ENCODE assay signal across 8 cellular contexts in genomic region chr2:9423922-9424272, GRCh38. TPM values are rescaled to one million over a fixed set of nuclear protein-coding genes. Genes with fewer than 3 reads are reported as not detected.
DNase-seq lines count a peak whose midpoint lies in the region; ATAC-seq and TF ChIP-seq lines count a peak whose summit lies in the region.

No MANE protein-coding gene starts in this region.

- H3K27me3 Mint-ChIP-seq in neural progenitor cell (ENCODE audit: insufficient read depth, low read depth) (peaks cover 4% of the 10 kb centered on the region), type B pancreatic cell (no peaks in the 10 kb centered on the region)

- H3K36me3 ChIP-seq in SK-N-MC (ENCODE audit: insufficient read depth, low read length) (peaks cover under 1% of the 10 kb centered on the region; the same call in 1 of the 2 replicates), endocrine pancreas (ENCODE audit: control insufficient read depth, insufficient read depth, low read length) (no peaks in the 10 kb centered on the region), neural progenitor cell (no peaks in the 10 kb centered on the region)

- H3K27ac Mint-ChIP-seq in neural progenitor cell (no peak overlapping the region), type B pancreatic cell (no peak overlapping the region)

- peaks cover 5% of the 10 kb centered on the region for H3F3A ChIP-seq in neural progenitor cell (ENCODE audit: low read depth)

- peak overlapping the region; percentile 86 for H3K4me2 ChIP-seq in neural progenitor cell

- H4K20me1 ChIP-seq in neural progenitor cell (ENCODE audit: low read depth) = peaks cover 12% of the 10 kb centered on the region

- no peak overlapping the region for H3K4me3 Mint-ChIP-seq in neural progenitor cell
- H3K4me3 Mint-ChIP-seq in type B pancreatic cell = no peak overlapping the region

- TF ChIP-seq CTCF in neural progenitor cell (IDR thresholded peaks at IDR 0.05) (no peak), type B pancreatic cell (conservative IDR thresholded peaks at IDR 0.05) (no peak)

- peak; percentile 1 for ATAC-seq in HG02678 (IDR thresholded peaks at IDR 0.05; ENCODE audit: unreplicated experiment)
- ATAC-seq in GM19328 (IDR thresholded peaks at IDR 0.05; ENCODE audit: unreplicated experiment) = no peak

- H3K79me2 ChIP-seq in neural progenitor cell (ENCODE audit: low read depth) = peaks cover 56% of the 10 kb centered on the region

- H3K36me3 Mint-ChIP-seq in neural progenitor cell (peaks cover 2% of the 10 kb centered on the region), type B pancreatic cell (no peaks in the 10 kb centered on the region)

- H3K9me3 Mint-ChIP-seq in neural progenitor cell (no peaks in the 10 kb centered on the region), type B pancreatic cell (no peaks in the 10 kb centered on the region)

- H3K4me1 ChIP-seq in endocrine pancreas (ENCODE audit: control insufficient read depth, insufficient read depth, low read length) = peaks cover 5% of the 10 kb centered on the region
- H3K4me1 ChIP-seq in neural progenitor cell = peaks cover 11% of the 10 kb centered on the region

- H3K27me3 ChIP-seq in endocrine pancreas (ENCODE audit: control insufficient read depth, insufficient read depth, low read length) = no peaks in the 10 kb centered on the region
- no peaks in the 10 kb centered on the region for H3K27me3 ChIP-seq in neural progenitor cell

- peak; percentile 56 for DNase-seq in NCI-H2227 (lab: John Stamatoyannopoulos, UW; ENCODE audit: unreplicated experiment)
- no peak for DNase-seq in NCI-H2227 treated with DMSO at 0.1 percent for 48 hours (lab: John Stamatoyannopoulos, UW)
- no peak for DNase-seq in SK-N-MC (ENCODE audit: low read depth, low spot score)
- no peak for DNase-seq in neural progenitor cell (ENCODE audit: low spot score)
- DNase-seq in type B pancreatic cell (ENCODE audit: extremely low spot score, unreplicated experiment) = no peak

- H3K27ac ChIP-seq in SK-N-MC (peak overlapping the region; percentile 66; the same call in 1 of the 2 replicates), neural progenitor cell (peak overlapping the region; percentile 79)

- H3K4me3 ChIP-seq in SK-N-MC (peak overlapping the region; percentile 99), endocrine pancreas (ENCODE audit: control insufficient read depth, insufficient read depth, low read length) (peak overlapping the region; percentile 91), neural progenitor cell (peak overlapping the region; percentile 73)

- peaks cover 14% of the 10 kb centered on the region for H3K4me1 Mint-ChIP-seq in neural progenitor cell
- H3K4me1 Mint-ChIP-seq in type B pancreatic cell (ENCODE audit: unreplicated experiment) = peaks cover 19% of the 10 kb centered on the region

- peak overlapping the region; percentile 97 for H3K9ac ChIP-seq in SK-N-MC (ENCODE audit: insufficient read length)
- peak overlapping the region; percentile 92 for H3K9ac ChIP-seq in endocrine pancreas (ENCODE audit: control insufficient read depth, insufficient read depth, low read length)
- peak overlapping the region; percentile 86 for H3K9ac ChIP-seq in neural progenitor cell

- H2AFZ ChIP-seq in neural progenitor cell (replicated peaks) = peak overlapping the region; percentile 80

- H3K9me3 ChIP-seq in SK-N-MC (ENCODE audit: low read depth, low read length) (no peaks in the 10 kb centered on the region), endocrine pancreas (ENCODE audit: control insufficient read depth, low read length) (no peaks in the 10 kb centered on the region), neural progenitor cell (ENCODE audit: low read depth) (no peaks in the 10 kb centered on the region)

RNA-seq across cellular contexts. Expression of gene CPSF3, which starts 0.4 kb away (rescaled TPM):
- total RNA-seq in neural progenitor cell (ENCODE audit: low replicate concordance) = 129 and 199 TPM in 2 replicates
- total RNA-seq in type B pancreatic cell (ENCODE audit: low replicate concordance) = 38.9 and 60.6 TPM in 2 replicates

RNA-seq across cellular contexts. Expression of gene ITGB1BP1, which starts 0.6 kb away (rescaled TPM):
- 14.6 and 17.3 TPM in 2 replicates for total RNA-seq in neural progenitor cell (ENCODE audit: low replicate concordance)
- 57.2 and 79.0 TPM in 2 replicates for total RNA-seq in type B pancreatic cell (ENCODE audit: low replicate concordance)

RNA-seq across cellular contexts. Expression of gene IAH1, which starts 50.5 kb away (rescaled TPM):
- total RNA-seq in neural progenitor cell (ENCODE audit: low replicate concordance) (22.4 and 45.6 TPM in 2 replicates), type B pancreatic cell (ENCODE audit: low replicate concordance) (32.4 and 43.9 TPM in 2 replicates)
